Comparison of ENCODE assay signal across 8 cellular contexts in the genomic region with DNA sequence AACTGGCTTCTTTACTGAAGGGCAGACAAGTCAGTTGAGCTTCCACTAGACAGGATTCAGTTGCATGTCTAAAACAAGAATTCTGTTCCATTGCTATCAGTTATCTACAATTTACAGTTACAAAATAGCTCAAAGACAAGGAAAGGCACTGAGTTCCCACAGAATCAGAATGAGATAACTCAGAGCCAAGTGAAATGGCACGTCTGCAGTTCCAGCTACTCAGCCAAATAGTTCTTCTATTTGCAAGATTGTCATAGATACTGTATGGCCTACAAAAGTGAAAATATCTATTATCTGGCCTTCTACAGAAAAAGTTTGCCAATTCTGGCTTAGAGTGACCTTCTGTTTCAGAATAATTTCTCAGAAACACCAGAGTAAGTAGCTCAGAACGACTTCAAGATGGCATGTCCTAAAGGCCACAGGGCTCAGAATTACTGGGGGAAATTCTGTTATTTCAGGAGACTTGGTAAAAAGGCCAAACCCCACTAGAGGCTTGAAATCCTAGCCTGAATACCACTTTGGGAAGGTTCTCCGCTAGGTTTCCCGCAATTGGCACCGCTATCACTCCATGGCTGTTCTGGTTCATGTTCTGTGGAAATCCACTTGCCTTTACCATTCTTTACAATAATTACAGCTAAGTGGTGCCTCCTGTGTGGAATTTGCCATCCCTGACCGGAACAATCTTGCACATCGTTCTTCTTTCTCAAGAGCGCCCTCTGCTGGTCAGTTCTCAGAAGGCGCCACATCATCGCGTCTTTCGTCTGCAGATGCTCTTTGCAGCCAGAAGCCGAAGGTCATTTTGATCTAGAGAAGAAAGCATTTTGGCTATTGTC. TPM values are rescaled to one million over a fixed set of nuclear protein-coding genes. Genes with fewer than 3 reads are reported as not detected.
DNase-seq lines count a peak whose midpoint lies in the region; ATAC-seq and TF ChIP-seq lines count a peak whose summit lies in the region.

No MANE protein-coding gene starts in this region.

- no peak overlapping the region for H3K4me3 ChIP-seq in lower leg skin (ENCODE audit: low read depth, poor library complexity, severe bottlenecking)

- intact Hi-C loops in lower leg skin (cut with DNase I; ENCODE audit: low total_unique reads) = no loop called here

- H3K27ac Mint-ChIP-seq in activated CD4-positive, alpha-beta T cell treated with anti-CD3 and anti-CD28 coated beads, Interleukin-2, amount 10 ng/mL, durations not matched to agents 7 days and 5 days = no peak overlapping the region

- TF ChIP-seq POLR2A in lower leg skin (IDR thresholded peaks at IDR 0.05) = no peak

- 18 to 23% methylated on average over 13 of the region's 13 CpGs for WGBS in lower leg skin, 2 donors

- ATAC-seq in HG03354 (IDR thresholded peaks at IDR 0.05; ENCODE audit: poor library complexity, severe bottlenecking, unreplicated experiment) = peak; percentile 74
- no peak for ATAC-seq in HG03039 (IDR thresholded peaks at IDR 0.05; ENCODE audit: unreplicated experiment)

- no peaks in the 10 kb centered on the region for H3K36me3 Mint-ChIP-seq in activated CD4-positive, alpha-beta T cell treated with anti-CD3 and anti-CD28 coated beads, Interleukin-2, amount 10 ng/mL, durations not matched to agents 7 days and 5 days (ENCODE audit: low read depth)

- peaks cover 18% of the 10 kb centered on the region for H3K4me1 Mint-ChIP-seq in activated CD4-positive, alpha-beta T cell treated with anti-CD3 and anti-CD28 coated beads, Interleukin-2, amount 10 ng/mL, durations not matched to agents 7 days and 5 days

- TF ChIP-seq CTCF in GM10266 (IDR thresholded peaks at IDR 0.05; ENCODE audit: control insufficient read depth, insufficient read depth, low read depth, missing control alignments) (peak; percentile 91), lower leg skin (IDR thresholded peaks at IDR 0.05) (peak in 1 of 3 donors; percentile 68)

- POLR2A ChIA-PET in activated CD4-positive, alpha-beta T cell treated with anti-CD3 and anti-CD28 coated beads, Interleukin-2, amount 10 ng/mL, durations not matched to agents 7 days and 5 days (lab: Charles Lee) = interaction anchor here (0.6 kb wide), 1 partner anchor 154 kb away, joined by 3 read pairs; no protein-coding TSS in a partner anchor

- H3K27me3 Mint-ChIP-seq in activated CD4-positive, alpha-beta T cell treated with anti-CD3 and anti-CD28 coated beads, Interleukin-2, amount 10 ng/mL, durations not matched to agents 7 days and 5 days = no peaks in the 10 kb centered on the region

- no peak overlapping the region for H3K4me3 Mint-ChIP-seq in activated CD4-positive, alpha-beta T cell treated with anti-CD3 and anti-CD28 coated beads, Interleukin-2, amount 10 ng/mL, durations not matched to agents 7 days and 5 days

- CTCF ChIA-PET in activated CD4-positive, alpha-beta T cell treated with anti-CD3 and anti-CD28 coated beads, Interleukin-2, amount 10 ng/mL, durations not matched to agents 7 days and 5 days (lab: Charles Lee) = interaction anchor here (0.6 to 2.8 kb wide), 9 partner anchors 11 to 327 kb away, joined by 3 to 9 read pairs (median 3); a partner anchor contains a TSS

- DNase-seq in GM10266 (ENCODE audit: extremely low spot score) (peak; percentile 63), NCI-H524 treated with DMSO at 0.1 percent for 48 hours (lab: John Stamatoyannopoulos, UW) (peak; percentile 39), dedifferentiated amniotic fluid mesenchymal stem cell (ENCODE audit: extremely low spot score) (peak; percentile 78), lower leg skin (ENCODE audit: low spot score in 2 of 2) (peak; percentile 79 to 96)
- peak; percentile 86 for DNase-seq in activated CD4-positive, alpha-beta T cell treated with anti-CD3 and anti-CD28 coated beads, Interleukin-2, amount 10 ng/mL, durations not matched to agents 7 days and 5 days
- DNase-seq in stimulated activated CD4-positive, alpha-beta T cell treated with anti-CD3 and anti-CD28 coated beads, TNF-alpha, amount 100 ng/mL, for 48 hours (ENCODE audit: low read depth in 3 of 3) = peak; percentile 60 to 78 (median 69)

- H3K9me3 Mint-ChIP-seq in activated CD4-positive, alpha-beta T cell treated with anti-CD3 and anti-CD28 coated beads, Interleukin-2, amount 10 ng/mL, durations not matched to agents 7 days and 5 days = no peaks in the 10 kb centered on the region

RNA-seq across cellular contexts. Expression of a gene that starts 10.6 kb away (rescaled TPM):
- 100 to 1,000 TPM; 194 to 217 TPM for total RNA-seq in activated CD4-positive, alpha-beta T cell treated with anti-CD3 and anti-CD28 coated beads, Interleukin-2, amount 10 ng/mL, durations not matched to agents 7 days and 5 days
- total RNA-seq in lower leg skin = 10 to 100 TPM; 32.5 to 48.0 (median 40.6) TPM
